In the genomic region with DNA sequence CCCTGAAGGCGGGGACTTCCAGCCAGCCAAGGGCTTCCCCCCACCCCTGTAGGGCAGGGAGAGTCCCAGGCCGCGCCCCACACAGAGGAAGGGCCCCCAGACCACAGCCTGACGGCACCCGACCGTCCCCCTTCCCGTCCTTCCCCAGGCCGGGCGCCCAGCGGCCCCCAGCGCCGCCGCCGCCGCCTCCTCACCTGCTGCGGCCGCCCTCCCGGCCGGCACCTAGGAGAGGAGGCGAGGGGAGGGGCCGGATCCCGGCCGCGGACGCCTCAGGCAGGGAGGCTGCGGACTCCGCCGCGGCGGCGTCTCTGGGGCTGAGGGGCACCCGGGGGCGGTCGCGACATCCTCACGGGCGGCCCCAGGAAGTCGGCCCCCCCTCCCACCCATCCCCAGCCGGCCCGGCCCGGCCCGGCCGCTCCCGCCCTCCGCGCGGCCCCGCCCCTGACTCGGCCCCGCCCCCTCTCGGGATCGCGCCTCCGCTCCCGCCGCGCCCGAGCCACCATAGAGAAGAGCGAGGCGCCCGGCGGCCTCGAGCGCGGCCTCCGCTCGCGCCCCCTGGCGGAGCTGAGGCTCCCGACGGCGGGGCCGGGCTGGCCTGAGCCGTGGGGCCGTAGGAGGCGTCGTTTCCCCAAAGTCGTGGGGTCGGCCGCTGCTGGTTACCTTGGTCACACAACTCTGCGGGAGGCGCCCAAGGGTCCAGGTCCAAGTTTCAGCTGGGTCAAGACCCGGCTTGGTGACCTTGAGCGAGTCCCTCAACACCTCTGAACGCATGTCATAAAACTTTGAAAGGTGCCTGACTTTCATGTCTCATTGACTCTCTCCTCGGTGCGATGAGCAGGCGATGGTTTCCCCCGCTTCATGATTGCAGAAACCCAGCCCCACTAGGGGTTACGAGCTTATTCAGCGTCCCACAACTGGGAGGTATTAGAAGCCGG, we compare ENCODE assay signal across 9 cellular contexts. TPM values are rescaled to one million over a fixed set of nuclear protein-coding genes. Genes with fewer than 3 reads are reported as not detected.
DNase-seq lines count a peak whose midpoint lies in the region; ATAC-seq and TF ChIP-seq lines count a peak whose summit lies in the region.
"Had no signal": no experiment of that assay in that cellular context is flagged by ENCODE, and none has a peak within 500 bp of the region (broad histone marks: within the 10 kb centered on the region; RNA-seq: fewer than 3 reads in every experiment).

No MANE protein-coding gene starts in this region.

- ATAC-seq in GM19455 (IDR thresholded peaks at IDR 0.05; ENCODE audit: unreplicated experiment) (peak; percentile 69), HG03571 (IDR thresholded peaks at IDR 0.05; ENCODE audit: unreplicated experiment) (peak; percentile 73)

- peaks cover 5% of the 10 kb centered on the region for H3K4me1 ChIP-seq in endodermal cell (ENCODE audit: control insufficient read depth, insufficient read depth, low read length)

- H3K27me3 Mint-ChIP-seq in endodermal cell (ENCODE audit: insufficient read depth): no peaks in the 10 kb centered on the region
- H3K27me3 Mint-ChIP-seq in mesothelial cell of epicardium (ENCODE audit: low read depth): no peaks in the 10 kb centered on the region

- TF ChIP-seq CTCF in endodermal cell (conservative IDR thresholded peaks at IDR 0.05) (peak; percentile 85), mesothelial cell of epicardium (IDR thresholded peaks at IDR 0.05; ENCODE audit: unreplicated experiment) (peak; percentile 87)

- 5% methylated on average over 16 to 90 of the region's 92 CpGs for WGBS in endodermal cell (ENCODE audit: insufficient coverage in 1 of 2, insufficient read length in 1 of 2), 2 experiments

- no peaks in the 10 kb centered on the region for H3K27me3 ChIP-seq in endodermal cell (ENCODE audit: control insufficient read depth, insufficient read depth, low read length, poor library complexity, severe bottlenecking)

- no peaks in the 10 kb centered on the region for H3K36me3 ChIP-seq in endodermal cell (ENCODE audit: control insufficient read depth, insufficient read depth, low read length)

- H3K27ac ChIP-seq in endodermal cell (ENCODE audit: low read depth, low read length): no peak overlapping the region

- peak overlapping the region; percentile 94 for H3K27ac Mint-ChIP-seq in endodermal cell
- peak overlapping the region; percentile 94 for H3K27ac Mint-ChIP-seq in mesothelial cell of epicardium

- H3K9ac ChIP-seq in endodermal cell (ENCODE audit: extremely low read depth, low read length, poor library complexity, severe bottlenecking): peak overlapping the region; percentile 54

- peak overlapping the region; percentile 88 for H3K4me3 ChIP-seq in endodermal cell (ENCODE audit: low read length)

- DNase-seq in COLO829 (ENCODE audit: low spot score) (peak; percentile 53), NOMO-1 (lab: John Stamatoyannopoulos, UW; ENCODE audit: unreplicated experiment in 2 of 2) (peak; percentile 74 to 88), endodermal cell (peak; percentile 98), mesothelial cell of epicardium (ENCODE audit: low spot score in 2 of 2, unreplicated experiment in 2 of 2) (peak; percentile 81 to 90)
- peak; percentile 59 for DNase-seq in activated CD8-positive, alpha-beta memory T cell treated with anti-CD3 and anti-CD28 coated beads, Interleukin-2, amount 50 U/mL, for 24 hours (ENCODE audit: extremely low read depth)
- DNase-seq in stimulated activated CD8-positive, alpha-beta memory T cell treated with anti-CD3 and anti-CD28 coated beads, Interleukin-2, amount 100 ng/mL, for 1 hour (ENCODE audit: low read depth in 2 of 2): peak; percentile 82 to 85

- no peaks in the 10 kb centered on the region for H3K9me3 Mint-ChIP-seq in endodermal cell
- peaks cover 7% of the 10 kb centered on the region for H3K9me3 Mint-ChIP-seq in mesothelial cell of epicardium

- H3K4me1 Mint-ChIP-seq in endodermal cell (peaks cover 39% of the 10 kb centered on the region), mesothelial cell of epicardium (peaks cover 31% of the 10 kb centered on the region)

- peaks cover 2% of the 10 kb centered on the region for H3K36me3 Mint-ChIP-seq in endodermal cell (ENCODE audit: low read depth)
- H3K36me3 Mint-ChIP-seq in mesothelial cell of epicardium: no peaks in the 10 kb centered on the region

- no peaks in the 10 kb centered on the region for H3K9me3 ChIP-seq in endodermal cell (ENCODE audit: control insufficient read depth, low read length)

- peak overlapping the region; percentile 88 for H3K4me3 Mint-ChIP-seq in endodermal cell
- peak overlapping the region; percentile 85 for H3K4me3 Mint-ChIP-seq in mesothelial cell of epicardium

RNA-seq across cellular contexts. Expression of gene RFFL, which starts 25.7 kb away (rescaled TPM):
- total RNA-seq in endodermal cell (10 to 100 TPM; 33.8 to 56.6 TPM), mesothelial cell of epicardium (15.8 to 19.8 TPM (median 16.7 TPM) in 3 replicates)
- polyA plus RNA-seq in endodermal cell (2013, experiment 1 of 2): 15.5 TPM
- polyA plus RNA-seq in endodermal cell (2013, experiment 2 of 2): 18.5 TPM

RNA-seq across cellular contexts. Expression of gene RAD51D, which starts 30.5 kb away (rescaled TPM):
- 10 to 100 TPM; 24.8 to 26.0 TPM for total RNA-seq in endodermal cell
- polyA plus RNA-seq in endodermal cell (2013, experiment 1 of 2): 9.2 TPM
- polyA plus RNA-seq in endodermal cell (2013, experiment 2 of 2): 9.5 TPM
- total RNA-seq in mesothelial cell of epicardium: 12.0 to 17.2 TPM (median 14.8 TPM) in 3 replicates

RNA-seq across cellular contexts. Expression of gene FNDC8, which starts 32.2 kb away (rescaled TPM):
- total RNA-seq in endodermal cell: not detected
- not detected for polyA plus RNA-seq in endodermal cell (2013, experiment 1 of 2)
- polyA plus RNA-seq in endodermal cell (2013, experiment 2 of 2): not detected
- total RNA-seq in mesothelial cell of epicardium: not detected in 3 replicates
- total RNA-seq: subcutaneous adipose tissue had no signal

RNA-seq across cellular contexts. Expression of gene NLE1, which starts 52.9 kb away (rescaled TPM):
- 10 to 100 TPM; 20.7 to 26.9 TPM for total RNA-seq in endodermal cell
- 18.1 TPM for polyA plus RNA-seq in endodermal cell (2013, experiment 1 of 2)
- polyA plus RNA-seq in endodermal cell (2013, experiment 2 of 2): 15.7 TPM
- total RNA-seq in mesothelial cell of epicardium: 22.4 to 23.8 TPM (median 22.9 TPM) in 3 replicates

RNA-seq across cellular contexts. Expression of gene UNC45B, which starts 58.4 kb away (rescaled TPM):
- total RNA-seq in endodermal cell (not detected), mesothelial cell of epicardium (not detected in 3 replicates)
- not detected for polyA plus RNA-seq in endodermal cell (2013, experiment 1 of 2)
- not detected for polyA plus RNA-seq in endodermal cell (2013, experiment 2 of 2)
- total RNA-seq: subcutaneous adipose tissue had no signal
